Comparison of ENCODE assay signal across 1 cellular context in genomic region chr9:125241863-125242739, GRCh38.
TF ChIP-seq lines count a peak whose summit lies in the region.

No MANE protein-coding gene starts in this region.

TF ChIP-seq in GM23338, 12 proteins besides CTCF, POLR2A, EP300 and RAD21 (continued from another document):
- TF ChIP-seq ZNF462 (CRISPR knock-in tag; IDR thresholded peaks at IDR 0.05): no peak
- no peak for TF ChIP-seq ZNF114 (CRISPR knock-in tag; IDR thresholded peaks at IDR 0.05)
- TF ChIP-seq ZNF331 (CRISPR knock-in tag; IDR thresholded peaks at IDR 0.05; ENCODE audit: low read depth): no peak
- TF ChIP-seq NANOG (IDR thresholded peaks at IDR 0.05; ENCODE audit: borderline replicate concordance): no peak
- no peak; the same call in 1 of the 2 replicates for TF ChIP-seq POLR2AphosphoS5 (IDR thresholded peaks at IDR 0.05; ENCODE audit: low read depth)
- TF ChIP-seq STAT1 (IDR thresholded peaks at IDR 0.05; ENCODE audit: unreplicated experiment): no peak
- no peak for TF ChIP-seq EZH2phosphoT487 (IDR thresholded peaks at IDR 0.05; ENCODE audit: unreplicated experiment)
- no peak for TF ChIP-seq CREB1 (CRISPR knock-in tag; IDR thresholded peaks at IDR 0.05; ENCODE audit: low read depth)
- TF ChIP-seq REST (IDR thresholded peaks at IDR 0.05; ENCODE audit: unreplicated experiment): no peak
- TF ChIP-seq JUNB (IDR thresholded peaks at IDR 0.05; ENCODE audit: unreplicated experiment): no peak
